ENCODE assay signal across 8 cellular contexts in genomic region chr2:219498280-219499057, GRCh38. TPM values are rescaled to one million over a fixed set of nuclear protein-coding genes. Genes with fewer than 3 reads are reported as not detected.
DNase-seq lines count a peak whose midpoint lies in the region; ATAC-seq and TF ChIP-seq lines count a peak whose summit lies in the region.

Gene GMPPA (plus strand): TSS chr2:219498891. CDS start chr2:219499976, 1,085 bp downstream.

- no peak for TF ChIP-seq CTCF in coronary artery (IDR thresholded peaks at IDR 0.05)

- peaks cover 40% of the 10 kb centered on the region for H3K27me3 Mint-ChIP-seq in activated CD4-positive, alpha-beta T cell treated with anti-CD3 and anti-CD28 coated beads, Interleukin-2, amount 10 ng/mL, durations not matched to agents 7 days and 5 days

- peak within 1 kb of the TSS; percentile 85 for H3K27ac Mint-ChIP-seq in activated CD4-positive, alpha-beta T cell treated with anti-CD3 and anti-CD28 coated beads, Interleukin-2, amount 10 ng/mL, durations not matched to agents 7 days and 5 days

- POLR2A ChIA-PET in activated CD4-positive, alpha-beta T cell treated with anti-CD3 and anti-CD28 coated beads, Interleukin-2, amount 10 ng/mL, durations not matched to agents 7 days and 5 days (lab: Charles Lee): interaction anchor here (0.6 kb wide), 1 partner anchor 490 kb away, joined by 6 read pairs; no protein-coding TSS in a partner anchor

- peak within 1 kb of the TSS; percentile 85 for H3K4me3 Mint-ChIP-seq in activated CD4-positive, alpha-beta T cell treated with anti-CD3 and anti-CD28 coated beads, Interleukin-2, amount 10 ng/mL, durations not matched to agents 7 days and 5 days

- no peaks in the 10 kb centered on the region for H3K36me3 Mint-ChIP-seq in activated CD4-positive, alpha-beta T cell treated with anti-CD3 and anti-CD28 coated beads, Interleukin-2, amount 10 ng/mL, durations not matched to agents 7 days and 5 days (ENCODE audit: low read depth)

- H3K27ac ChIP-seq in BLaER1 (peak within 1 kb of the TSS; percentile 84), coronary artery (peak within 1 kb of the TSS; percentile 95 to 98), layer of hippocampus (ENCODE audit: low read depth, low read length) (peak within 1 kb of the TSS; percentile 91)

- peak; percentile 96 for ATAC-seq in GM19328 (IDR thresholded peaks at IDR 0.05; ENCODE audit: unreplicated experiment)
- ATAC-seq in HG03520 (IDR thresholded peaks at IDR 0.05; ENCODE audit: unreplicated experiment): peak; percentile 90

- H3K4me1 ChIP-seq in BLaER1: peaks cover 47% of the 10 kb centered on the region

- H3K4me3 ChIP-seq in BLaER1 (peak within 1 kb of the TSS; percentile 75), coronary artery (peak within 1 kb of the TSS; percentile 79)

- no peaks in the 10 kb centered on the region for H3K9me3 ChIP-seq in BLaER1

- peaks cover 35% of the 10 kb centered on the region for H3K4me1 Mint-ChIP-seq in activated CD4-positive, alpha-beta T cell treated with anti-CD3 and anti-CD28 coated beads, Interleukin-2, amount 10 ng/mL, durations not matched to agents 7 days and 5 days

- peak; percentile 96 for DNase-seq in NCI-H69 (lab: John Stamatoyannopoulos, UW)
- peak; percentile 97 for DNase-seq in activated CD4-positive, alpha-beta T cell treated with anti-CD3 and anti-CD28 coated beads, Interleukin-2, amount 10 ng/mL, durations not matched to agents 7 days and 5 days
- peak; percentile 99 for DNase-seq in coronary artery (ENCODE audit: low spot score)
- DNase-seq in stimulated activated CD4-positive, alpha-beta T cell treated with anti-CD3 and anti-CD28 coated beads, Interleukin-1b, Interleukin-23, amount 100 ng/mL, for 4 hours (ENCODE audit: low read depth in 2 of 2): peak; percentile 81 to 86

- peak within 1 kb of the TSS; percentile 96 for H3K4me2 ChIP-seq in BLaER1

- H3K9ac ChIP-seq in BLaER1: peak within 1 kb of the TSS; percentile 86

- H3K36me3 ChIP-seq in BLaER1: peaks cover 5% of the 10 kb centered on the region; the same call in 1 of the 2 replicates

- H4K20me1 ChIP-seq in BLaER1: no peaks in the 10 kb centered on the region

- CTCF ChIA-PET in activated CD4-positive, alpha-beta T cell treated with anti-CD3 and anti-CD28 coated beads, Interleukin-2, amount 10 ng/mL, durations not matched to agents 7 days and 5 days (lab: Charles Lee): interaction anchor here (0.6 to 7.0 kb wide), 14 partner anchors 11 to 144 kb away, joined by 3 to 58 read pairs (median 4); partner anchors contain the start of genes CHPF and TMEM198

- H3K27me3 ChIP-seq in BLaER1 (peaks cover 46% of the 10 kb centered on the region), layer of hippocampus (ENCODE audit: control insufficient read depth, insufficient read depth, low read length) (peaks cover 13% of the 10 kb centered on the region)

- H3K9me3 Mint-ChIP-seq in activated CD4-positive, alpha-beta T cell treated with anti-CD3 and anti-CD28 coated beads, Interleukin-2, amount 10 ng/mL, durations not matched to agents 7 days and 5 days: no peaks in the 10 kb centered on the region

RNA-seq across cellular contexts. Expression of gene GMPPA, which starts in this region (rescaled TPM):
- 10 to 100 TPM; 34.5 to 40.5 TPM for total RNA-seq in activated CD4-positive, alpha-beta T cell treated with anti-CD3 and anti-CD28 coated beads, Interleukin-2, amount 10 ng/mL, durations not matched to agents 7 days and 5 days

Comparison
In these comparisons a context has a peak if more than half of its experiments do, and no peak if none do; other contexts are left out.
1. Peak in every context shown above with its lines: DNase-seq, ATAC-seq, H3K4me3 ChIP-seq and H3K27ac ChIP-seq.